11 cellular contexts compared by ENCODE assay signal in the genomic region with DNA sequence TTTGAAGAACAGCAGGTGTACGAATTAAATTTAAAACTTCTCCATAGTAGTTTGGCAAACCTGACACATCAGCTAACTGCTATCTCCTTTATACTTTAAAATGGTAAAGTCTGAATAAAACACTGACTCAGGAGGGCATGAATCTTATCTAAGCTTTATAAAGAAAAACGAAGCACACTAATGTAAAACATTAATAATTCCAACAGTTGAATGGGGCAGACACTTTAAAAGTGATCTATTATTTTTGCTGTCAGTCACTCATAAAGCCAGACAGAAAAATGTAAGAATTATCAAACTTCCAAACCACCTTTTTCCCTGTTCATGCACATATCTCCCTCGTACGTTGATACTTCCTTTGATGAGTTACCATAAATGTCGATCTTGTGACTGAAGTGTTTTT. TPM values are rescaled to one million over a fixed set of nuclear protein-coding genes. Genes with fewer than 3 reads are reported as not detected.
DNase-seq lines count a peak whose midpoint lies in the region; ATAC-seq and TF ChIP-seq lines count a peak whose summit lies in the region.
"Had no signal": no experiment of that assay in that cellular context is flagged by ENCODE, and none has a peak within 500 bp of the region (broad histone marks: within the 10 kb centered on the region; RNA-seq: fewer than 3 reads in every experiment).

No MANE protein-coding gene starts in this region.

- H3K4me3 ChIP-seq in CD8-positive, alpha-beta T cell (ENCODE audit: low read depth, low read length) = no peak overlapping the region
- H3K4me3 ChIP-seq in OCI-LY7 (ENCODE audit: low read depth, low read length, poor library complexity, severe bottlenecking) = peak overlapping the region; percentile 90
- peak overlapping the region; percentile 99 for H3K4me3 ChIP-seq in osteoblast (ENCODE audit: insufficient read depth, low read length)

- H2AFZ ChIP-seq in OCI-LY7 (ENCODE audit: low read length) (no peak overlapping the region), osteoblast (ENCODE audit: low read length) (no peak overlapping the region)

- POLR2A ChIA-PET in CD8-positive, alpha-beta T cell (lab: Charles Lee) = interaction anchor here (3.0 kb wide), 1 partner anchor 39 kb away, joined by 9 read pairs; the partner anchor contains the start of gene PDE12
- POLR2A ChIA-PET in OCI-LY7 (lab: Charles Lee) = interaction anchor here (0.7 to 0.8 kb wide), 2 partner anchors 18 to 578 kb away, joined by 3 read pairs; no protein-coding TSS in a partner anchor

- H3K9me3 Mint-ChIP-seq in CD8-positive, alpha-beta T cell = no peaks in the 10 kb centered on the region
- H3K9me3 Mint-ChIP-seq in effector memory CD8-positive, alpha-beta T cell = no peaks in the 10 kb centered on the region

- no peaks in the 10 kb centered on the region for H3K27me3 Mint-ChIP-seq in CD8-positive, alpha-beta T cell (ENCODE audit: low read depth)
- H3K27me3 Mint-ChIP-seq in effector memory CD8-positive, alpha-beta T cell = no peaks in the 10 kb centered on the region

- H3K4me2 ChIP-seq in OCI-LY7 (ENCODE audit: low read length) (peak overlapping the region; percentile 94), osteoblast (ENCODE audit: insufficient read depth, low read length) (peak overlapping the region; percentile 96)

- intact Hi-C loops in CD8-positive, alpha-beta T cell (cut with DNase I, micrococcal nuclease) = loop anchor here (10.0 kb wide), 2 partner anchors 200 to 800 kb away; no protein-coding TSS in a partner anchor
- intact Hi-C loops in OCI-LY7 (cut with micrococcal nuclease; ENCODE audit: unreplicated experiment) = no loop called here

- peak overlapping the region; percentile 99 for H3K4me3 Mint-ChIP-seq in CD8-positive, alpha-beta T cell
- H3K4me3 Mint-ChIP-seq in effector memory CD8-positive, alpha-beta T cell = peak overlapping the region; percentile 91 to 98

- BruUV-seq in OCI-LY7 (replicated peaks; lab: Mats Ljungman, UMichigan) = no TSS peak

- H3K27me3 ChIP-seq in CD8-positive, alpha-beta T cell (ENCODE audit: insufficient read depth, low read length) = no peaks in the 10 kb centered on the region
- no peaks in the 10 kb centered on the region for H3K27me3 ChIP-seq in osteoblast (ENCODE audit: insufficient read depth, low read length)

- no peaks in the 10 kb centered on the region for H3K36me3 ChIP-seq in CD8-positive, alpha-beta T cell (ENCODE audit: insufficient read depth, low read length)
- peaks cover 52% of the 10 kb centered on the region for H3K36me3 ChIP-seq in OCI-LY7 (ENCODE audit: insufficient read depth, low read length)
- H3K36me3 ChIP-seq in osteoblast (ENCODE audit: insufficient read depth, low read length) = peaks cover 30% of the 10 kb centered on the region

- no peak for DNase-seq in CD8-positive, alpha-beta T cell
- DNase-seq in OCI-LY7 (ENCODE audit: low spot score) (no peak), osteoblast (ENCODE audit: insufficient read length, low spot score, missing footprints) (no peak)
- DNase-seq in effector memory CD8-positive, alpha-beta T cell = no peak
- no peak for DNase-seq in central memory CD4-positive, alpha-beta T cell
- DNase-seq: activated CD8-positive, alpha-beta memory T cell treated with anti-CD3 and anti-CD28 coated beads, Interleukin-2, amount 50 U/mL, for 4 hours; hippocampal formation; NCI-H2227 treated with DMSO at 0.1 percent for 48 hours had no signal

- peaks cover 24% of the 10 kb centered on the region for H3K36me3 Mint-ChIP-seq in CD8-positive, alpha-beta T cell
- peaks cover 79% of the 10 kb centered on the region for H3K36me3 Mint-ChIP-seq in effector memory CD8-positive, alpha-beta T cell (ENCODE audit: insufficient read depth)

- no peak overlapping the region for H3K27ac ChIP-seq in CD8-positive, alpha-beta T cell (ENCODE audit: low read depth, low read length)
- H3K27ac ChIP-seq in OCI-LY7 (ENCODE audit: low read depth, low read length, poor library complexity, severe bottlenecking) = no peak overlapping the region
- H3K27ac ChIP-seq in osteoblast (ENCODE audit: low read depth, low read length) = peak overlapping the region; percentile 100

- H3K9me3 ChIP-seq in CD8-positive, alpha-beta T cell (ENCODE audit: low read length) = no peaks in the 10 kb centered on the region
- H3K9me3 ChIP-seq in OCI-LY7 (ENCODE audit: low read length) (0 out of 2 replicates have a peak, but pooled peaks cover 4% of the 10 kb centered on the region), osteoblast (ENCODE audit: low read depth, low read length) (no peaks in the 10 kb centered on the region)

- no peak for TF ChIP-seq CTCF in CD8-positive, alpha-beta T cell (IDR thresholded peaks at IDR 0.05)
- no peak for TF ChIP-seq CTCF in OCI-LY7 (conservative IDR thresholded peaks at IDR 0.05; ENCODE audit: low read length)
- no peak for TF ChIP-seq CTCF in osteoblast (IDR thresholded peaks at IDR 0.05; ENCODE audit: extremely low read depth, low read depth, low read length)

- H3K27ac Mint-ChIP-seq in CD8-positive, alpha-beta T cell = peak overlapping the region; percentile 15
- H3K27ac Mint-ChIP-seq in effector memory CD8-positive, alpha-beta T cell = no peak overlapping the region

- ATAC-seq in CD8-positive, alpha-beta T cell = no peak
- ATAC-seq in effector memory CD8-positive, alpha-beta T cell (replicated peaks) = no peak
- no peak for ATAC-seq in HG02763 (IDR thresholded peaks at IDR 0.05; ENCODE audit: unreplicated experiment)
- ATAC-seq in HG02588 (IDR thresholded peaks at IDR 0.05; ENCODE audit: unreplicated experiment) = no peak
- no peak for ATAC-seq in GM19395 (IDR thresholded peaks at IDR 0.05; ENCODE audit: unreplicated experiment)

- H4K20me1 ChIP-seq in OCI-LY7 (ENCODE audit: insufficient read depth, low read length) (peaks cover 32% of the 10 kb centered on the region), osteoblast (ENCODE audit: insufficient read depth, low read length) (peaks cover 66% of the 10 kb centered on the region)

- peaks cover 89% of the 10 kb centered on the region for H3K79me2 ChIP-seq in OCI-LY7 (ENCODE audit: insufficient read depth, low read depth, low read length)
- H3K79me2 ChIP-seq in osteoblast (ENCODE audit: insufficient read depth, low read length) = peaks cover 81% of the 10 kb centered on the region

- peaks cover 66% of the 10 kb centered on the region for H3K4me1 Mint-ChIP-seq in CD8-positive, alpha-beta T cell (ENCODE audit: low read depth)
- H3K4me1 Mint-ChIP-seq in effector memory CD8-positive, alpha-beta T cell (ENCODE audit: low read depth in 2 of 2) = peaks cover 39 to 63% of the 10 kb centered on the region in 2 donors

- H3K9me2 ChIP-seq in OCI-LY7 (ENCODE audit: insufficient read depth, low read length) = no peaks in the 10 kb centered on the region

- peaks cover 43% of the 10 kb centered on the region for H3K4me1 ChIP-seq in CD8-positive, alpha-beta T cell (ENCODE audit: insufficient read depth, low read length)
- H3K4me1 ChIP-seq in OCI-LY7 (ENCODE audit: insufficient read depth, low read length, poor library complexity, severe bottlenecking) (peaks cover 32% of the 10 kb centered on the region), osteoblast (ENCODE audit: insufficient read depth, low read length) (peaks cover 34% of the 10 kb centered on the region)

- CTCF ChIA-PET in CD8-positive, alpha-beta T cell (lab: Charles Lee) = interaction anchor here (0.6 kb wide), 1 partner anchor 39 kb away, joined by 3 read pairs; the partner anchor contains the start of gene PDE12
- CTCF ChIA-PET in OCI-LY7 (lab: Charles Lee; ENCODE audit: unreplicated experiment) = no interaction called here

RNA-seq across cellular contexts. Expression of gene ARF4, which starts 2.6 kb away (rescaled TPM):
- total RNA-seq in CD8-positive, alpha-beta T cell = 10 to 100 TPM; 72.7 to 73.5 TPM
- 26.6 and 34.9 TPM in 2 replicates for total RNA-seq in OCI-LY7 (2014; rRNA removed; shearing (Covaris generic))
- total RNA-seq in OCI-LY7 (2022) = 51.9 and 58.0 TPM in 2 replicates
- 261 and 277 TPM in 2 replicates for total RNA-seq in osteoblast

RNA-seq across cellular contexts. Expression of gene PDE12, which starts 38.5 kb away (rescaled TPM):
- 10 to 100 TPM; 44.8 to 45.9 TPM for total RNA-seq in CD8-positive, alpha-beta T cell
- 15.2 and 19.3 TPM in 2 replicates for total RNA-seq in OCI-LY7 (2014; rRNA removed; shearing (Covaris generic))
- total RNA-seq in OCI-LY7 (2022) (25.6 and 29.7 TPM in 2 replicates), osteoblast (17.1 and 19.9 TPM in 2 replicates)

RNA-seq across cellular contexts. Expression of gene DNAH12, which starts 50.4 kb away (rescaled TPM):
- total RNA-seq in CD8-positive, alpha-beta T cell = under 1 TPM; 0.08 to 0.27 TPM
- not detected in 2 replicates for total RNA-seq in OCI-LY7 (2014; rRNA removed; shearing (Covaris generic))
- total RNA-seq in OCI-LY7 (2022) (0.21 TPM in 1 of 2 replicates, not detected in the other), osteoblast (under 0.01 TPM in 2 replicates)
